15 cellular contexts compared by ENCODE assay signal in the genomic region with DNA sequence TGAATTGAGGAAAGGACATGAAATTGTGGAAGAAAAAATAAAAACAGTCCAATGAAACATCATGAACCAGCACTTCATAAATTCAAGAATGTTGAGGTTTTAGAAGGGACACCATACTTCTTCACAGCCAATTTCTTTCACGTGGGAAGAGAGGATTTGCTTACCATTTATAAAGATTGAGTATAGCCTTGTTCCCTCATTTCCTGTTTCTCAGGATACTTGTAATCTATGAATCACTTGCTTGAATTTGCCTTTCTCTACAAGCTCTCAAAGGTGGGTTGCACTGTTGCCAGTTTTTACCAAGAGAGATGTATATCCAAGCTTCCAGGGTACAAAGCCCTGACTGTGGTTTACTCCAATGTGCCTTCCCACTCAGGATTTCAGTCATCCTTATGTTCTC.
A peak's percentile ranks its signal among the peaks of the same experiment; 100 is the strongest.
DNase-seq lines count a peak whose midpoint lies in the region; ATAC-seq, FAIRE-seq and TF ChIP-seq lines count a peak whose summit lies in the region.
"Had no signal": no experiment of that assay in that cellular context is flagged by ENCODE, and none has a peak within 500 bp of the region (broad histone marks: within the 10 kb centered on the region; RNA-seq: fewer than 3 reads in every experiment).

No MANE protein-coding gene starts in this region.

- peak overlapping the region; percentile 64 for H3K4me2 ChIP-seq in PC-3 (ENCODE audit: low read length)

- no peak overlapping the region for H3K4me3 Mint-ChIP-seq in activated CD8-positive, alpha-beta memory T cell treated with anti-CD3 and anti-CD28 coated beads, Interleukin-2, amount 10 ng/mL, durations not matched to agents 7 days and 5 days
- H3K4me3 Mint-ChIP-seq: WTC11 had no signal

- no peaks in the 10 kb centered on the region for H3K9me2 ChIP-seq in PC-3 (replicated peaks; ENCODE audit: low read length)

- H3K9ac ChIP-seq in PC-3 (ENCODE audit: low read length), result peak overlapping the region; percentile 80

- peaks cover 56% of the 10 kb centered on the region for H3K4me1 Mint-ChIP-seq in activated CD8-positive, alpha-beta memory T cell treated with anti-CD3 and anti-CD28 coated beads, Interleukin-2, amount 10 ng/mL, durations not matched to agents 7 days and 5 days

- H3K27me3 ChIP-seq in PC-3 (ENCODE audit: low read length), result no peaks in the 10 kb centered on the region
- H3K27me3 ChIP-seq: SJSA1 had no signal

- ATAC-seq in activated CD8-positive, alpha-beta memory T cell treated with anti-CD3 and anti-CD28 coated beads, Interleukin-2, amount 10 ng/mL, durations not matched to agents 7 days and 5 days, result no peak
- ATAC-seq in PC-3 (peak; percentile 63), HG03439 (IDR thresholded peaks at IDR 0.05; ENCODE audit: unreplicated experiment) (no peak), GM21360 (IDR thresholded peaks at IDR 0.05; ENCODE audit: unreplicated experiment) (no peak)
- ATAC-seq: activated T-cell treated with anti-CD3 and anti-CD28 coated beads, Interleukin-2, amount 50 U/mL, for 72 hours; WTC11 had no signal

- CTCF ChIA-PET in activated CD8-positive, alpha-beta memory T cell treated with anti-CD3 and anti-CD28 coated beads, Interleukin-2, amount 10 ng/mL, durations not matched to agents 7 days and 5 days (lab: Charles Lee), result interaction anchor here (0.7 to 4.2 kb wide), 8 partner anchors 9 to 232 kb away, joined by 3 to 27 read pairs (median 4); partner anchors contain the start of gene DUSP6
- CTCF ChIA-PET in PC-3 (lab: Charles Lee), result no interaction called here

- intact Hi-C loops in PC-3 (cut with micrococcal nuclease), result no loop called here

- peak overlapping the region; percentile 12; the same call in 1 of the 2 replicates for H2AFZ ChIP-seq in PC-3 (ENCODE audit: low read length)

- POLR2A ChIA-PET in PC-3 (lab: Charles Lee; ENCODE audit: unreplicated experiment), result interaction anchor here (0.6 kb wide), 1 partner anchor 48 kb away, joined by 5 read pairs; no protein-coding TSS in a partner anchor

- peaks cover 33% of the 10 kb centered on the region for H3K36me3 Mint-ChIP-seq in activated CD8-positive, alpha-beta memory T cell treated with anti-CD3 and anti-CD28 coated beads, Interleukin-2, amount 10 ng/mL, durations not matched to agents 7 days and 5 days

- H3K27ac Mint-ChIP-seq in activated CD8-positive, alpha-beta memory T cell treated with anti-CD3 and anti-CD28 coated beads, Interleukin-2, amount 10 ng/mL, durations not matched to agents 7 days and 5 days, result peak overlapping the region; percentile 6
- H3K27ac Mint-ChIP-seq: WTC11 had no signal

- H3K9me3 Mint-ChIP-seq in activated CD8-positive, alpha-beta memory T cell treated with anti-CD3 and anti-CD28 coated beads, Interleukin-2, amount 10 ng/mL, durations not matched to agents 7 days and 5 days (ENCODE audit: low read depth), result peaks cover 6% of the 10 kb centered on the region

- peak overlapping the region; percentile 96 for H3K27ac ChIP-seq in PC-3 (ENCODE audit: low read length)
- H3K27ac ChIP-seq: SJSA1 had no signal

- TF ChIP-seq CTCF in PC-3 (conservative IDR thresholded peaks at IDR 0.05; ENCODE audit: low read depth, low read length), result no peak
- TF ChIP-seq CTCF in epithelial cell of esophagus (IDR thresholded peaks at IDR 0.05; ENCODE audit: insufficient read depth, low read depth, low read length, missing control alignments), result no peak

- DNase-seq in activated CD8-positive, alpha-beta memory T cell treated with anti-CD3 and anti-CD28 coated beads, Interleukin-2, amount 10 ng/mL, durations not matched to agents 7 days and 5 days, result no peak
- no peak for DNase-seq in activated CD8-positive, alpha-beta memory T cell treated with anti-CD3 and anti-CD28 coated beads, Interleukin-2, amount 50 U/mL, for 4 hours
- DNase-seq in PC-3 (peak; percentile 75), epithelial cell of esophagus (ENCODE audit: low read depth) (peak; percentile 69), renal cortical epithelial cell (ENCODE audit: low read depth) (peak; percentile 11), RCC 7860 (ENCODE audit: low spot score) (no peak)
- DNase-seq: activated T-cell treated with anti-CD3 and anti-CD28 coated beads, Interleukin-2, amount 50 U/mL, for 72 hours; NCI-H187 treated with DMSO at 0.1 percent for 48 hours; NCI-H774; retina had no signal

- no peaks in the 10 kb centered on the region for H3K36me3 ChIP-seq in PC-3 (ENCODE audit: low read depth, low read length)
- H3K36me3 ChIP-seq: SJSA1 had no signal

- no peak for FAIRE-seq in RCC 7860 (lab: Jason Lieb, UNC)

- H3F3A ChIP-seq in PC-3 (ENCODE audit: low read length, unreplicated experiment), result peaks cover 6% of the 10 kb centered on the region

- no peaks in the 10 kb centered on the region for H4K20me1 ChIP-seq in PC-3 (ENCODE audit: low read length)

- H3K4me3 ChIP-seq in PC-3 (ENCODE audit: low read length), result 0 out of 2 replicates have a peak overlapping the region, but pooled peaks have one; percentile 2
- no peak overlapping the region for H3K4me3 ChIP-seq in epithelial cell of esophagus (ENCODE audit: low read length)
- H3K4me3 ChIP-seq: SJSA1 had no signal

- no peaks in the 10 kb centered on the region for H3K9me3 ChIP-seq in PC-3 (ENCODE audit: low read length)
- H3K9me3 ChIP-seq: SJSA1 had no signal

- no peaks in the 10 kb centered on the region for H3K79me2 ChIP-seq in PC-3 (ENCODE audit: low read length)

- H3K27me3 Mint-ChIP-seq in activated CD8-positive, alpha-beta memory T cell treated with anti-CD3 and anti-CD28 coated beads, Interleukin-2, amount 10 ng/mL, durations not matched to agents 7 days and 5 days, result no peaks in the 10 kb centered on the region
- H3K27me3 Mint-ChIP-seq: stimulated activated naive CD8-positive, alpha-beta T cell treated with anti-CD3 and anti-CD28 coated beads, Interleukin-15, Interleukin-2, amounts not matched to agents 100 ng/mL and 50 ng/mL, for 24 hours had no signal

- BruUV-seq in PC-3 (replicated peaks; lab: Mats Ljungman, UMichigan), result no TSS peak

- peaks cover 32% of the 10 kb centered on the region for H3K4me1 ChIP-seq in PC-3 (ENCODE audit: insufficient read depth, low read length)
- H3K4me1 ChIP-seq: SJSA1 had no signal

Comparison
In these comparisons a context has a peak if more than half of its experiments do, and no peak if none do; other contexts are left out.
1. DNase-seq: peak in PC-3 (single experiment), epithelial cell of esophagus (single experiment) and renal cortical epithelial cell (single experiment); none in activated CD8-positive, alpha-beta memory T cell treated with anti-CD3 and anti-CD28 coated beads, Interleukin-2, amount 10 ng/mL, durations not matched to agents 7 days and 5 days (single experiment), activated CD8-positive, alpha-beta memory T cell treated with anti-CD3 and anti-CD28 coated beads, Interleukin-2, amount 50 U/mL, for 4 hours (single experiment) and RCC 7860 (single experiment).